Comparison of ENCODE assay signal across 26 cellular contexts in genomic region chr17:18291718-18292540, GRCh38.
"Had no signal": no experiment of that assay in that cellular context is flagged by ENCODE, and none has a peak within 500 bp of the region (broad histone marks: within the 10 kb centered on the region; RNA-seq: fewer than 3 reads in every experiment).

No MANE protein-coding gene starts in this region.

- H3K27me3 ChIP-seq: esophagus muscularis mucosa, hepatocyte, right lobe of liver, uterus had no signal

- H2AFZ ChIP-seq: hepatocyte had no signal

- H3K79me2 ChIP-seq: hepatocyte had no signal

- H3K27ac ChIP-seq: esophagus muscularis mucosa, hepatocyte, right lobe of liver, SK-N-MC, skin epidermis, uterus had no signal

- DNase-seq: activated CD4-positive, alpha-beta memory T cell treated with anti-CD3 and anti-CD28 coated beads for 36 hours; activated CD4-positive, alpha-beta T cell treated with anti-CD3 and anti-CD28 coated beads for 4 hours; activated CD4-positive, CD25-positive, alpha-beta regulatory T cell; anterior cingulate cortex; endodermal cell; islet precursor cell; left cardiac atrium; left ventricle myocardium superior; naive B cell; occipital lobe; right lobe of liver; stimulated activated CD4-positive, alpha-beta T cell treated with anti-CD3 and anti-CD28 coated beads, Interleukin-1b, Interleukin-23, amount 100 ng/mL, for 48 hours; substantia nigra; uterus had no signal

- H3K36me3 ChIP-seq: uterus had no signal

- H3K27me3 Mint-ChIP-seq: activated CD4-positive, alpha-beta memory T cell treated with anti-CD3 and anti-CD28 coated beads for 36 hours; activated naive CD8-positive, alpha-beta T cell; activated T-helper 17 cell treated with anti-CD3 and anti-CD28 coated beads, Interleukin-2, amount 50 U/mL, for 72 hours; central memory CD8-positive, alpha-beta T cell; dendritic cell treated with granulocyte-macrophage colony-stimulating factor and Interleukin-4, amounts not matched to agents 40 ng/mL and 50 ng/mL, for 4 days; naive B cell; stimulated activated naive CD8-positive, alpha-beta T cell treated with anti-CD3 and anti-CD28 coated beads, Interleukin-15, Interleukin-2, amounts not matched to agents 100 ng/mL and 50 ng/mL, for 24 hours; type B pancreatic cell had no signal

- H3K4me3 ChIP-seq: esophagus muscularis mucosa, hepatocyte, right lobe of liver, SK-N-MC, skin epidermis, uterus had no signal

- H3K4me2 ChIP-seq: hepatocyte had no signal

- H3K4me3 Mint-ChIP-seq: activated CD4-positive, alpha-beta memory T cell treated with anti-CD3 and anti-CD28 coated beads for 36 hours; activated naive CD8-positive, alpha-beta T cell; activated T-helper 17 cell treated with anti-CD3 and anti-CD28 coated beads, Interleukin-2, amount 50 U/mL, for 72 hours; central memory CD8-positive, alpha-beta T cell; dendritic cell treated with granulocyte-macrophage colony-stimulating factor and Interleukin-4, amounts not matched to agents 40 ng/mL and 50 ng/mL, for 4 days; endodermal cell; mesothelial cell of epicardium; naive B cell; neural crest cell; stimulated activated naive CD8-positive, alpha-beta T cell treated with anti-CD3 and anti-CD28 coated beads, Interleukin-15, Interleukin-2, amounts not matched to agents 100 ng/mL and 50 ng/mL, for 24 hours; type B pancreatic cell had no signal

- H3K4me1 Mint-ChIP-seq: activated T-helper 17 cell treated with anti-CD3 and anti-CD28 coated beads, Interleukin-2, amount 50 U/mL, for 72 hours; central memory CD8-positive, alpha-beta T cell; endodermal cell; mesothelial cell of epicardium; neural crest cell had no signal

- ATAC-seq: activated T-helper 17 cell treated with anti-CD3 and anti-CD28 coated beads, Interleukin-2, amount 50 U/mL, for 72 hours; left cardiac atrium; left ventricle myocardium superior; right lobe of liver had no signal

- H3K9me3 ChIP-seq: esophagus muscularis mucosa, right lobe of liver, uterus had no signal

- H3K9me3 Mint-ChIP-seq: activated CD4-positive, alpha-beta memory T cell treated with anti-CD3 and anti-CD28 coated beads for 36 hours; activated T-helper 17 cell treated with anti-CD3 and anti-CD28 coated beads, Interleukin-2, amount 50 U/mL, for 72 hours; central memory CD8-positive, alpha-beta T cell; dendritic cell treated with granulocyte-macrophage colony-stimulating factor and Interleukin-4, amounts not matched to agents 40 ng/mL and 50 ng/mL, for 4 days; endodermal cell; mesothelial cell of epicardium; naive B cell; neural crest cell; stimulated activated naive CD8-positive, alpha-beta T cell treated with anti-CD3 and anti-CD28 coated beads, Interleukin-15, Interleukin-2, amounts not matched to agents 100 ng/mL and 50 ng/mL, for 24 hours; type B pancreatic cell had no signal

- H3K4me1 ChIP-seq: esophagus muscularis mucosa, right lobe of liver, uterus had no signal

- H3K27ac Mint-ChIP-seq: activated CD4-positive, alpha-beta memory T cell treated with anti-CD3 and anti-CD28 coated beads for 36 hours; activated naive CD8-positive, alpha-beta T cell; activated T-helper 17 cell treated with anti-CD3 and anti-CD28 coated beads, Interleukin-2, amount 50 U/mL, for 72 hours; dendritic cell treated with granulocyte-macrophage colony-stimulating factor and Interleukin-4, amounts not matched to agents 40 ng/mL and 50 ng/mL, for 4 days; endodermal cell; mesothelial cell of epicardium; stimulated activated naive CD8-positive, alpha-beta T cell treated with anti-CD3 and anti-CD28 coated beads, Interleukin-15, Interleukin-2, amounts not matched to agents 100 ng/mL and 50 ng/mL, for 24 hours; type B pancreatic cell had no signal
